ENCODE assay signal across 28 cellular contexts in genomic region chr7:136072447-136072846, GRCh38.
"Had no signal": no experiment of that assay in that cellular context is flagged by ENCODE, and none has a peak within 500 bp of the region (broad histone marks: within the 10 kb centered on the region; RNA-seq: fewer than 3 reads in every experiment).

No MANE protein-coding gene starts in this region.

- H3K9me3 ChIP-seq: stomach, suprapubic skin, testis, thoracic aorta, thyroid gland, tibial nerve, transverse colon, upper lobe of left lung, upper lobe of right lung, uterus, vagina had no signal

- H3K4me3 ChIP-seq: stomach, suprapubic skin, testis, thoracic aorta, thyroid gland, tibial nerve, transverse colon, upper lobe of left lung, upper lobe of right lung, uterus, vagina had no signal

- ATAC-seq: stimulated activated effector memory CD8-positive, alpha-beta T cell treated with anti-CD3 and anti-CD28 coated beads, Interleukin-12 subunit alpha, Interleukin-12 subunit beta, amount 100 ng/mL, for 72 hours; stimulated activated memory B cell treated with anti-CD40 and anti-IgM and Interleukin-4, amounts not matched to agents 10 μg/mL and 1 μg/mL and 100 μg/mL, for 72 hours; stimulated activated naive CD8-positive, alpha-beta T cell treated with anti-CD3 and anti-CD28 coated beads, Interleukin-15, amount 100 ng/mL, for 72 hours; stimulated activated naive CD8-positive, alpha-beta T cell treated with anti-CD3 and anti-CD28 coated beads, Interleukin-15, Interleukin-2, amounts not matched to agents 100 U/mL and 50 U/mL, for 24 hours; upper lobe of right lung had no signal

- DNase-seq: stimulated activated CD4-positive, alpha-beta T cell treated with anti-CD3 and anti-CD28 coated beads, Interleukin-2, amount 100 ng/mL, for 24 hours; stimulated activated CD4-positive, alpha-beta T cell treated with anti-CD3 and anti-CD28 coated beads, Interleukin-2, amount 100 ng/mL, for 48 hours; stimulated activated CD4-positive, alpha-beta T cell treated with anti-CD3 and anti-CD28 coated beads, Interleukin-4, amount 100 ng/mL, for 1 hour; stimulated activated CD4-positive, alpha-beta T cell treated with anti-CD3 and anti-CD28 coated beads, Interleukin-4, amount 100 ng/mL, for 24 hours; stimulated activated CD4-positive, alpha-beta T cell treated with anti-CD3 and anti-CD28 coated beads, Interleukin-4, amount 100 ng/mL, for 4 hours; stimulated activated CD8-positive, alpha-beta memory T cell treated with anti-CD3 and anti-CD28 coated beads, Interleukin-4, amount 100 ng/mL, for 48 hours; stimulated activated naive CD4-positive, alpha-beta T cell; stimulated activated naive CD4-positive, alpha-beta T cell treated with Interleukin-2 at 50 U/mL for 16 hours; stimulated activated naive CD8-positive, alpha-beta T cell treated with anti-CD3 and anti-CD28 coated beads, Interleukin-15, amount 100 ng/mL, for 72 hours; stimulated activated naive CD8-positive, alpha-beta T cell treated with anti-CD3 and anti-CD28 coated beads, Interleukin-15, Interleukin-2, amounts not matched to agents 100 U/mL and 50 U/mL, for 24 hours; stomach; substantia nigra; testis; thyroid gland; transverse colon; trophoblast cell; upper lobe of right lung; uterus had no signal

- FAIRE-seq: urothelium cell line had no signal

- H3K27ac Mint-ChIP-seq: stimulated activated effector memory CD8-positive, alpha-beta T cell treated with anti-CD3 and anti-CD28 coated beads, Interleukin-12 subunit alpha, Interleukin-12 subunit beta, amount 100 ng/mL, for 72 hours; stimulated activated memory B cell treated with anti-CD40 and anti-IgM and Interleukin-4, amounts not matched to agents 10 μg/mL and 1 μg/mL and 100 μg/mL, for 72 hours; stimulated activated naive CD8-positive, alpha-beta T cell treated with anti-CD3 and anti-CD28 coated beads, Interleukin-15, amount 100 ng/mL, for 72 hours; stimulated activated naive CD8-positive, alpha-beta T cell treated with anti-CD3 and anti-CD28 coated beads, Interleukin-15, Interleukin-2, amounts not matched to agents 100 ng/mL and 50 ng/mL, for 24 hours; type B pancreatic cell had no signal

- H3K4me3 Mint-ChIP-seq: stimulated activated effector memory CD8-positive, alpha-beta T cell treated with anti-CD3 and anti-CD28 coated beads, Interleukin-12 subunit alpha, Interleukin-12 subunit beta, amount 100 ng/mL, for 72 hours; stimulated activated memory B cell treated with anti-CD40 and anti-IgM and Interleukin-4, amounts not matched to agents 10 μg/mL and 1 μg/mL and 100 μg/mL, for 72 hours; stimulated activated naive CD8-positive, alpha-beta T cell treated with anti-CD3 and anti-CD28 coated beads, Interleukin-15, amount 100 ng/mL, for 72 hours; stimulated activated naive CD8-positive, alpha-beta T cell treated with anti-CD3 and anti-CD28 coated beads, Interleukin-15, Interleukin-2, amounts not matched to agents 100 ng/mL and 50 ng/mL, for 24 hours; type B pancreatic cell had no signal

- H3K9me3 Mint-ChIP-seq: stimulated activated effector memory CD8-positive, alpha-beta T cell treated with anti-CD3 and anti-CD28 coated beads, Interleukin-12 subunit alpha, Interleukin-12 subunit beta, amount 100 ng/mL, for 72 hours; stimulated activated memory B cell treated with anti-CD40 and anti-IgM and Interleukin-4, amounts not matched to agents 10 μg/mL and 1 μg/mL and 100 μg/mL, for 72 hours; stimulated activated naive CD8-positive, alpha-beta T cell treated with anti-CD3 and anti-CD28 coated beads, Interleukin-15, amount 100 ng/mL, for 72 hours; stimulated activated naive CD8-positive, alpha-beta T cell treated with anti-CD3 and anti-CD28 coated beads, Interleukin-15, Interleukin-2, amounts not matched to agents 100 ng/mL and 50 ng/mL, for 24 hours; type B pancreatic cell had no signal

- H3K27me3 ChIP-seq: stomach, suprapubic skin, testis, thyroid gland, tibial nerve, transverse colon, upper lobe of left lung, upper lobe of right lung, uterus, vagina had no signal

- H3K36me3 ChIP-seq: stomach, suprapubic skin, thoracic aorta, thyroid gland, tibial nerve, transverse colon, upper lobe of left lung, upper lobe of right lung, uterus, vagina had no signal

- H3K27me3 Mint-ChIP-seq: stimulated activated memory B cell treated with anti-CD40 and anti-IgM and Interleukin-4, amounts not matched to agents 10 μg/mL and 1 μg/mL and 100 μg/mL, for 72 hours; stimulated activated naive CD8-positive, alpha-beta T cell treated with anti-CD3 and anti-CD28 coated beads, Interleukin-15, amount 100 ng/mL, for 72 hours; stimulated activated naive CD8-positive, alpha-beta T cell treated with anti-CD3 and anti-CD28 coated beads, Interleukin-15, Interleukin-2, amounts not matched to agents 100 ng/mL and 50 ng/mL, for 24 hours; type B pancreatic cell had no signal

- H3K4me1 ChIP-seq: stomach, suprapubic skin, testis, thyroid gland, tibial nerve, transverse colon, upper lobe of left lung, upper lobe of right lung, uterus, vagina had no signal

- H3K4me1 Mint-ChIP-seq: stimulated activated effector memory CD8-positive, alpha-beta T cell treated with anti-CD3 and anti-CD28 coated beads, Interleukin-12 subunit alpha, Interleukin-12 subunit beta, amount 100 ng/mL, for 72 hours; stimulated activated memory B cell treated with anti-CD40 and anti-IgM and Interleukin-4, amounts not matched to agents 10 μg/mL and 1 μg/mL and 100 μg/mL, for 72 hours; stimulated activated naive CD8-positive, alpha-beta T cell treated with anti-CD3 and anti-CD28 coated beads, Interleukin-15, amount 100 ng/mL, for 72 hours had no signal

- H3K36me3 Mint-ChIP-seq: stimulated activated effector memory CD8-positive, alpha-beta T cell treated with anti-CD3 and anti-CD28 coated beads, Interleukin-12 subunit alpha, Interleukin-12 subunit beta, amount 100 ng/mL, for 72 hours; stimulated activated memory B cell treated with anti-CD40 and anti-IgM and Interleukin-4, amounts not matched to agents 10 μg/mL and 1 μg/mL and 100 μg/mL, for 72 hours; type B pancreatic cell had no signal

- H3K27ac ChIP-seq: stomach, suprapubic skin, testis, thoracic aorta, thyroid gland, tibial nerve, transverse colon, upper lobe of left lung, upper lobe of right lung, uterus, vagina had no signal
